13 cellular contexts compared by ENCODE assay signal in the genomic region with DNA sequence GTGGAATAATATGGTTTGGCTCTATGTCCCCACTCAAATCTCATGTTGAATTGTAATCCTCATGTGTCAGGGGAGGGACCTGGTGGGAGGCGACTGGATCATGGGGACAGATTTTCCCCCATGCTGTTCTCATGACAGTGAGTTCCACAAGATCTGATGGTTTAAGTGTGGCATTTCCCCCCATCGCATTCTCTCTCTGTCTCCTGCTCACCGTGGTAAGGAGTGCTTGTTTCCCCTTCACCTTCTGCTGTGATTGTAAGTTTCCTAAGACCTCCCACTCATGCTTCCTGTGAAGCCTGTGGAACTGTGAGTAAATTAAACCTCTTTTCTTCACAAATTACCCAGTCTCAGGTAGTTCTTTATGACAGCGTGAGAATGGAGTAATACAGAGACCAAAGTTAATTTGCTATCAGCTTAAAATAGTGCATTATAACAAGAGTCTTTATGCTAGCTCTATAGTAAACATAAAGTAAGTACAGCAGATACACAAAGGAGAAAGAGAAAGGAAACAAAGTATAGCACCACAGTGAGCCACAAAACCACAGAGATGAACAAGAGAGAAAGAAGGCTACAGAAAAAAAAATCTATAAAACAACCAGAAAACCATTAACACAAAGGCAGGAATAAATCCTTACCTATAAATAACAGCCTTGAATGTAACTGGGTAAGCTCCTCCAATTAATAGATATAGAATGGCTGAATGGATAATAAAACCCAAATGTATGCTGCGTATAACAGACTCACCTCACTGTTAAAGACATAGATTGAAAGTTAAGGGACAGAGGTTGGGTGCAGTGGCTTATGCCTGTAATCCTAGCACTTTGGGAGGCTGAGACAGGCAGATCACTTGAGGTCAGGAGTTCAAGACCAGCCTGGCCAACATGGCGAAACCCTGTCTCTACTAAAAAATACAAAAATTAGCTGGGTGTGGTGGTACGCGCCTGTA. TPM values are rescaled to one million over a fixed set of nuclear protein-coding genes. Genes with fewer than 3 reads are reported as not detected.
DNase-seq lines count a peak whose midpoint lies in the region; ATAC-seq lines count a peak whose summit lies in the region.
"Had no signal": no experiment of that assay in that cellular context is flagged by ENCODE, and none has a peak within 500 bp of the region (broad histone marks: within the 10 kb centered on the region; RNA-seq: fewer than 3 reads in every experiment).

No MANE protein-coding gene starts in this region.

- POLR2A ChIA-PET in CD8-positive, alpha-beta memory T cell (lab: Charles Lee): interaction anchor here (0.5 kb wide), 1 partner anchor 202 kb away, joined by 3 read pairs; no protein-coding TSS in a partner anchor

- peak overlapping the region; percentile 3 for H3K27ac ChIP-seq in CD8-positive, alpha-beta memory T cell (ENCODE audit: low read depth, low read length)
- H3K27ac ChIP-seq: colonic mucosa, uterus had no signal

- CTCF ChIA-PET in CD8-positive, alpha-beta memory T cell (lab: Charles Lee): interaction anchor here (0.8 to 1.9 kb wide), 2 partner anchors 16 to 413 kb away, joined by 3 to 8 read pairs; no protein-coding TSS in a partner anchor

- H3K4me1 Mint-ChIP-seq in CD8-positive, alpha-beta memory T cell: peaks cover 55 to 70% (median 64%) of the 10 kb centered on the region in 3 donors
- H3K4me1 Mint-ChIP-seq in IgD-negative memory B cell: peaks cover 33 to 46% (median 42%) of the 10 kb centered on the region in 3 donors

- H3K4me3 Mint-ChIP-seq in CD8-positive, alpha-beta memory T cell: peak overlapping the region; percentile 0 to 74 (median 44)
- peak overlapping the region in 2 of 4 donors; percentile 9 to 69 for H3K4me3 Mint-ChIP-seq in IgD-negative memory B cell

- H3K36me3 Mint-ChIP-seq in CD8-positive, alpha-beta memory T cell: peaks cover 0 to 31% (median 6%) of the 10 kb centered on the region in 3 donors
- H3K36me3 Mint-ChIP-seq in IgD-negative memory B cell: peaks cover 11% of the 10 kb centered on the region

- no peaks in the 10 kb centered on the region for H3K27me3 ChIP-seq in CD8-positive, alpha-beta memory T cell (ENCODE audit: insufficient read depth, low read length, poor library complexity, severe bottlenecking)
- H3K27me3 ChIP-seq: colonic mucosa, heart right ventricle, uterus had no signal

- no peaks in the 10 kb centered on the region for H3K9me3 ChIP-seq in CD8-positive, alpha-beta memory T cell (ENCODE audit: low read length)
- H3K9me3 ChIP-seq: colonic mucosa, heart right ventricle, uterus had no signal

- H3K9me3 Mint-ChIP-seq in CD8-positive, alpha-beta memory T cell: no peaks in the 10 kb centered on the region
- peaks cover 0 to 3% (median 1%) of the 10 kb centered on the region in 3 donors for H3K9me3 Mint-ChIP-seq in IgD-negative memory B cell

- no peaks in the 10 kb centered on the region for H3K27me3 Mint-ChIP-seq in CD8-positive, alpha-beta memory T cell
- no peaks in the 10 kb centered on the region for H3K27me3 Mint-ChIP-seq in IgD-negative memory B cell

- ATAC-seq in GM19468 (IDR thresholded peaks at IDR 0.05; ENCODE audit: extremely low read depth, unreplicated experiment): peak; percentile 39
- ATAC-seq: heart right ventricle had no signal

- H3K4me3 ChIP-seq in CD8-positive, alpha-beta memory T cell (ENCODE audit: low read length): peak overlapping the region; percentile 14
- H3K4me3 ChIP-seq: colonic mucosa, heart right ventricle, uterus had no signal

- peaks cover 34% of the 10 kb centered on the region for H3K4me1 ChIP-seq in CD8-positive, alpha-beta memory T cell (ENCODE audit: insufficient read depth, low read length)
- H3K4me1 ChIP-seq: colonic mucosa, uterus had no signal

- no peaks in the 10 kb centered on the region for H3K36me3 ChIP-seq in CD8-positive, alpha-beta memory T cell (ENCODE audit: insufficient read depth, low read length)
- H3K36me3 ChIP-seq: colonic mucosa, uterus had no signal

- H3K27ac Mint-ChIP-seq in CD8-positive, alpha-beta memory T cell: peak overlapping the region; percentile 27 to 97 (median 84)
- H3K27ac Mint-ChIP-seq in IgD-negative memory B cell: peak overlapping the region in 2 of 3 donors; percentile 50 to 89

- DNase-seq in CD8-positive, alpha-beta memory T cell: peak in 2 of 5 donors; percentile 53 to 58
- DNase-seq in dermis blood vessel endothelial cell (peak; percentile 1), ureter (ENCODE audit: low spot score) (no peak), activated gamma-delta T cell treated with Interleukin-2 at 50 U/mL for 16 hours (no peak), cerebellum (ENCODE audit: low spot score) (no peak), GF-D8 (lab: John Stamatoyannopoulos, UW) (no peak)
- DNase-seq: colonic mucosa, COR-L47, heart right ventricle, NCI-H1417, uterus had no signal

RNA-seq across cellular contexts. Expression of gene RAPGEF6, which starts 39.7 kb away (rescaled TPM):
- 10 to 100 TPM; 25.9 to 29.2 TPM for total RNA-seq in CD8-positive, alpha-beta memory T cell
- polyA plus RNA-seq in CD8-positive, alpha-beta memory T cell: 27.9 TPM
- 16.6 TPM for polyA plus RNA-seq in IgD-negative memory B cell
- total RNA-seq in dermis blood vessel endothelial cell (21.4 and 23.8 TPM in 2 replicates), ureter (30.7 TPM), cerebellum (139 TPM)
